8 cellular contexts compared by ENCODE assay signal in the genomic region with DNA sequence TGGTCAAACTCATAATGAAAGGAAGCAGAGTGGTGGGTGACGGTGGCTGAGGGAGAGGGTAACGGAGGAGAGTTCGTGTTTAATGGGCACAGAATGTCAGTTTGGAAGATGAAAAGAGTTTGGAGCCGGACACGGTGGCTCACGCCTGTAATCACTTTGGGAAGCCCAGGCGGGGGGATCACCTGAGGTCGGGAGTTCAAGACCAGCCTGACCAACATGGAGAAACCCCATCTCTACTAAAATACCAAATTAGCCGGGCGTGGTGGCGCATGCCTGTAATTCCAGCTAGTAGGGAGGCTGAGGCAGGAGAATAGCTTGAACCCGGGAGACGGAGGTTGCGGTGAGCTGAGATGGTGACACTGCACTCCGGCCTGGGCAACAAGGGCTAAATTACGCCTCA. TPM values are rescaled to one million over a fixed set of nuclear protein-coding genes. Genes with fewer than 3 reads are reported as not detected.
DNase-seq lines count a peak whose midpoint lies in the region; ATAC-seq and TF ChIP-seq lines count a peak whose summit lies in the region.

No MANE protein-coding gene starts in this region.

- no peaks in the 10 kb centered on the region for H3K27me3 ChIP-seq in AG04450 (ENCODE audit: control insufficient read depth, insufficient read depth, low read length)
- no peaks in the 10 kb centered on the region for H3K27me3 ChIP-seq in lower lobe of right lung (ENCODE audit: low read depth)

- peaks cover 15% of the 10 kb centered on the region for H3K36me3 ChIP-seq in lower lobe of right lung

- DNase-seq in AG04450 (ENCODE audit: low read depth, low spot score) (no peak), HFF-Myc (ENCODE audit: extremely low read depth, low read depth) (no peak), lower lobe of right lung (no peak), NCI-H2081 (lab: John Stamatoyannopoulos, UW) (no peak), NCI-H187 treated with DMSO at 0.1 percent for 48 hours (lab: John Stamatoyannopoulos, UW) (no peak), HK-2 (ENCODE audit: unreplicated experiment) (no peak)
- no peak for DNase-seq in activated naive CD8-positive, alpha-beta T cell treated with anti-CD3 and anti-CD28 coated beads for 36 hours

- peak overlapping the region; percentile 99 for H3K27ac Mint-ChIP-seq in activated naive CD8-positive, alpha-beta T cell treated with anti-CD3 and anti-CD28 coated beads for 36 hours

- intact Hi-C loops in lower lobe of right lung (cut with DNase I), result no loop called here

- ATAC-seq in lower lobe of right lung, result no peak
- ATAC-seq in GM19452 (IDR thresholded peaks at IDR 0.05; ENCODE audit: unreplicated experiment), result no peak

- peak overlapping the region; percentile 96 for H3K4me3 Mint-ChIP-seq in activated naive CD8-positive, alpha-beta T cell treated with anti-CD3 and anti-CD28 coated beads for 36 hours

- TF ChIP-seq CTCF in AG04450 (IDR thresholded peaks at IDR 0.05; ENCODE audit: low read depth, low read length), result no peak
- no peak for TF ChIP-seq CTCF in HFF-Myc (IDR thresholded peaks at IDR 0.05; ENCODE audit: low read depth, low read length, missing control alignments)
- TF ChIP-seq CTCF in lower lobe of right lung (IDR thresholded peaks at IDR 0.05), result no peak

- no peak overlapping the region for H3K27ac ChIP-seq in AG04450 (ENCODE audit: low read depth, low read length)
- H3K27ac ChIP-seq in lower lobe of right lung, result no peak overlapping the region

- CTCF ChIA-PET in AG04450 (lab: Charles Lee), result no interaction called here

- H3K9me3 ChIP-seq in AG04450 (ENCODE audit: control insufficient read depth, insufficient read depth, low read length), result no peaks in the 10 kb centered on the region; the same call in 1 of the 2 replicates
- H3K9me3 ChIP-seq in lower lobe of right lung, result no peaks in the 10 kb centered on the region

- H3K36me3 Mint-ChIP-seq in activated naive CD8-positive, alpha-beta T cell treated with anti-CD3 and anti-CD28 coated beads for 36 hours, result peaks cover 53% of the 10 kb centered on the region

- peak overlapping the region; percentile 76 for H3K4me3 ChIP-seq in AG04450 (ENCODE audit: low read depth, low read length)
- H3K4me3 ChIP-seq in HFF-Myc (replicated peaks; ENCODE audit: low read depth, low read length), result peak overlapping the region; percentile 82
- peak overlapping the region; percentile 82 for H3K4me3 ChIP-seq in lower lobe of right lung

- H3K27me3 Mint-ChIP-seq in activated naive CD8-positive, alpha-beta T cell treated with anti-CD3 and anti-CD28 coated beads for 36 hours, result peaks cover 3% of the 10 kb centered on the region

- POLR2A ChIA-PET in AG04450 (lab: Yijun Ruan, JAX), result no interaction called here

- H3K4me1 Mint-ChIP-seq in activated naive CD8-positive, alpha-beta T cell treated with anti-CD3 and anti-CD28 coated beads for 36 hours, result peaks cover 52% of the 10 kb centered on the region

- H3K4me1 ChIP-seq in lower lobe of right lung, result peaks cover 17% of the 10 kb centered on the region

- H3K9me3 Mint-ChIP-seq in activated naive CD8-positive, alpha-beta T cell treated with anti-CD3 and anti-CD28 coated beads for 36 hours, result no peaks in the 10 kb centered on the region

RNA-seq across cellular contexts. Expression of a gene that starts 1.3 kb away (rescaled TPM):
- 22.8 and 27.3 TPM in 2 replicates for polyA plus RNA-seq in AG04450 (2011; rRNA removed)
- 20.6 and 25.9 TPM in 2 replicates for polyA minus RNA-seq in AG04450 (2011; rRNA and poly(A)+ RNA removed)
- 100 to 1,000 TPM; 229 to 232 TPM for total RNA-seq in activated naive CD8-positive, alpha-beta T cell treated with anti-CD3 and anti-CD28 coated beads for 36 hours
- total RNA-seq in lower lobe of right lung, result 8.7 TPM

RNA-seq across cellular contexts. Expression of a gene that starts 38.0 kb away (rescaled TPM):
- not detected in 2 replicates for polyA plus RNA-seq in AG04450 (2011; rRNA removed)
- polyA minus RNA-seq in AG04450 (2011; rRNA and poly(A)+ RNA removed), result 0.04 TPM in 1 of 2 replicates, not detected in the other
- under 1 TPM; 0.31 to 0.34 TPM for total RNA-seq in activated naive CD8-positive, alpha-beta T cell treated with anti-CD3 and anti-CD28 coated beads for 36 hours
- total RNA-seq in lower lobe of right lung, result not detected

Comparison
In these comparisons a context has a peak if more than half of its experiments do, and no peak if none do; other contexts are left out.
1. RNA of a gene that starts 1.3 kb away (total RNA-seq): 229 to 232 TPM in activated naive CD8-positive, alpha-beta T cell treated with anti-CD3 and anti-CD28 coated beads for 36 hours; 8.7 TPM in lower lobe of right lung (single experiment); every median in the first group is over 10 times any median in the second.
2. Peak in every context shown above with its lines, with median percentiles within 50 percentile points of each other: H3K4me3 ChIP-seq.